Comparison of ENCODE assay signal across 25 cellular contexts in the genomic region with DNA sequence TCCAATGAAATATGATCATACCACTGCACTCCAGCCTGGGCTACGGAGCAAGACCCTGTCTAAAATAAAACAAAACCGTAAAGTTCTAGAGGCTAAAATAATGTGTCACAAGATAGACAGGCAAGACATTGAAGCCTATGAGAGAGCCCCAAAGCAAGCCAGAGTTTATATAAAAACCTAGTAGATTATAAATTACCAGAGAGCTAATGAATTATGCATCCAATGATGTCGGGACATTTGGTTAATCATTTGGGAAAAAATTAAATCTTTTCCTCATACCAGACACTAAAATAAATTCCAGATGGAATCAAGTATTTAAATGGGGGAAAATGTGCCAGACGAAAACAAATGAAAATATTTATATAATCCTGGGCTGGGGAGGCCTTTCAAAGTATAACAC. TPM values are rescaled to one million over a fixed set of nuclear protein-coding genes. Genes with fewer than 3 reads are reported as not detected.
"Had no signal": no experiment of that assay in that cellular context is flagged by ENCODE, and none has a peak within 500 bp of the region (broad histone marks: within the 10 kb centered on the region; RNA-seq: fewer than 3 reads in every experiment).

No MANE protein-coding gene starts in this region.

- FAIRE-seq: keratinocyte had no signal

- H3K36me3 ChIP-seq: spleen, upper lobe of right lung, vagina had no signal

- H3K4me3 ChIP-seq: dorsolateral prefrontal cortex, esophagus muscularis mucosa, lung, psoas muscle, spleen, testis, tibial nerve, upper lobe of right lung, vagina had no signal

- H3K27ac ChIP-seq: dorsolateral prefrontal cortex, esophagus muscularis mucosa, foreskin keratinocyte, psoas muscle, spleen, testis, tibial nerve, upper lobe of right lung, vagina had no signal

- H3K9me3 ChIP-seq: esophagus muscularis mucosa, psoas muscle, spleen, testis, tibial nerve, upper lobe of right lung, vagina had no signal

- ATAC-seq: foreskin keratinocyte; left colon; left ventricle myocardium superior; natural killer cell treated with Interleukin-12 subunit alpha and Interleukin-12 subunit beta and Interleukin-15 and Interleukin-18, amount 100 ng/mL, for 72 hours; psoas muscle; sciatic nerve; stimulated activated memory B cell treated with anti-CD40 and anti-IgM and Interleukin-4, amounts not matched to agents 10 μg/mL and 1 μg/mL and 100 μg/mL, for 72 hours; upper lobe of right lung had no signal

- H3K4me1 ChIP-seq: foreskin keratinocyte, psoas muscle, testis, vagina had no signal

- H3K27me3 ChIP-seq: dorsolateral prefrontal cortex, esophagus muscularis mucosa, spleen, testis, tibial nerve, upper lobe of right lung, vagina had no signal

- DNase-seq: cortex of kidney; dorsolateral prefrontal cortex; effector CD8-positive, alpha-beta T cell; foreskin keratinocyte; immature natural killer cell; left colon; left ventricle myocardium superior; mesenchymal stem cell; midbrain; occipital lobe; psoas muscle; spleen; stimulated activated CD4-positive, alpha-beta T cell treated with anti-CD3 and anti-CD28 coated beads, Interleukin-15, amount 100 ng/mL, for 24 hours; stimulated activated CD4-positive, alpha-beta T cell treated with anti-CD3 and anti-CD28 coated beads, Interleukin-1b, Interleukin-23, amount 100 ng/mL, for 48 hours; stimulated activated CD4-positive, alpha-beta T cell treated with anti-CD3 and anti-CD28 coated beads, Interleukin-4, amount 100 ng/mL, for 24 hours; testis; upper lobe of right lung had no signal

RNA-seq across cellular contexts. Expression of a gene that starts 24.2 kb away (rescaled TPM):
- polyA plus RNA-seq: immature natural killer cell had no signal
